13 cellular contexts compared by ENCODE assay signal in the genomic region with DNA sequence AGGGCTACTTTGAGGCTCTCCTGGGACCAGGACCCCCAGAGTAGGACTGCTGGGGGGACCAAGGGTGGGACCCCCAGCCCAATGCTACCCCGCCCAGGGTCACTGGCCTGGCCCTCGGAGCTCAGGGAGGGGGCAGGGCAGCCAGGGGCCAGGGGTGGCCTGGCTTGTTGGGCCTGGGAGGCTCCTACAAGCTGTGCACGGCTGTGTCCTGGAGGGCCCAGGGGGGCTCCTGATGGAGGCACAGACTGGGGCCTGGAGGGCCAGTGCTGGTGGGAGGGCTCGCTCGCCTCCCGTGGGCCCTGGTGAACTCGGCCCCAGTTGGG. TPM values are rescaled to one million over a fixed set of nuclear protein-coding genes. Genes with fewer than 3 reads are reported as not detected.
DNase-seq lines count a peak whose midpoint lies in the region; ATAC-seq and TF ChIP-seq lines count a peak whose summit lies in the region.
"Had no signal": no experiment of that assay in that cellular context is flagged by ENCODE, and none has a peak within 500 bp of the region (broad histone marks: within the 10 kb centered on the region; RNA-seq: fewer than 3 reads in every experiment).

No MANE protein-coding gene starts in this region.

- H3K27ac Mint-ChIP-seq in activated naive CD4-positive, alpha-beta T cell treated with anti-CD3 and anti-CD28 coated beads, Interleukin-2, amount 10 ng/mL, durations not matched to agents 7 days and 5 days = no peak overlapping the region
- no peak overlapping the region for H3K27ac Mint-ChIP-seq in activated naive CD4-positive, alpha-beta T cell treated with anti-CD3 and anti-CD28 coated beads, Interleukin-2, amount 50 U/mL, for 72 hours
- no peak overlapping the region for H3K27ac Mint-ChIP-seq in endothelial cell (ENCODE audit: unreplicated experiment)
- H3K27ac Mint-ChIP-seq in stimulated activated naive B cell treated with anti-CD40 and anti-IgM and Interleukin-4, amounts not matched to agents 10 μg/mL and 1 μg/mL and 100 μg/mL, for 72 hours = peak overlapping the region; percentile 62
- H3K27ac Mint-ChIP-seq: WTC11 had no signal

- peaks cover 92% of the 10 kb centered on the region for H3K27me3 Mint-ChIP-seq in activated naive CD4-positive, alpha-beta T cell treated with anti-CD3 and anti-CD28 coated beads, Interleukin-2, amount 10 ng/mL, durations not matched to agents 7 days and 5 days
- peaks cover 17% of the 10 kb centered on the region for H3K27me3 Mint-ChIP-seq in endothelial cell (ENCODE audit: unreplicated experiment)
- peaks cover 36 to 61% of the 10 kb centered on the region in 2 donors for H3K27me3 Mint-ChIP-seq in stimulated activated naive B cell treated with anti-CD40 and anti-IgM and Interleukin-4, amounts not matched to agents 10 μg/mL and 1 μg/mL and 100 μg/mL, for 72 hours

- no peak for ATAC-seq in activated naive CD4-positive, alpha-beta T cell treated with anti-CD3 and anti-CD28 coated beads, Interleukin-2, amount 50 U/mL, for 72 hours
- no peak for ATAC-seq in stimulated activated naive B cell treated with anti-CD40 and anti-IgM and Interleukin-4, amounts not matched to agents 10 μg/mL and 1 μg/mL and 100 μg/mL, for 72 hours (replicated peaks)
- ATAC-seq: upper lobe of right lung had no signal

- DNase-seq in activated naive CD4-positive, alpha-beta T cell treated with anti-CD3 and anti-CD28 coated beads, Interleukin-2, amount 10 ng/mL, durations not matched to agents 7 days and 5 days = peak; percentile 16
- no peak for DNase-seq in activated naive CD4-positive, alpha-beta T cell treated with anti-CD3 and anti-CD28 coated beads, Interleukin-2, amount 50 U/mL, for 72 hours (ENCODE audit: low spot score in 2 of 2)
- peak; percentile 4 for DNase-seq in endothelial cell (ENCODE audit: low spot score)
- DNase-seq in stimulated activated naive B cell treated with anti-CD40 and anti-IgM and Interleukin-4, amounts not matched to agents 10 μg/mL and 1 μg/mL and 100 μg/mL, for 72 hours = no peak
- no peak for DNase-seq in GM10248 (ENCODE audit: extremely low spot score)
- no peak for DNase-seq in NOMO-1 treated with DMSO at 0.1 percent for 48 hours (lab: John Stamatoyannopoulos, UW; ENCODE audit: unreplicated experiment)
- DNase-seq: GDM1; NCI-H187; stimulated activated CD4-positive, alpha-beta T cell treated with anti-CD3 and anti-CD28 coated beads, Interleukin-4, amount 100 ng/mL, for 4 hours had no signal

- peaks cover 1% of the 10 kb centered on the region for H3K9me3 Mint-ChIP-seq in activated naive CD4-positive, alpha-beta T cell treated with anti-CD3 and anti-CD28 coated beads, Interleukin-2, amount 10 ng/mL, durations not matched to agents 7 days and 5 days
- H3K9me3 Mint-ChIP-seq in activated naive CD4-positive, alpha-beta T cell treated with anti-CD3 and anti-CD28 coated beads, Interleukin-2, amount 50 U/mL, for 72 hours = peaks cover 0 to under 1% of the 10 kb centered on the region in 2 donors
- H3K9me3 Mint-ChIP-seq in endothelial cell (ENCODE audit: unreplicated experiment) = peaks cover 2% of the 10 kb centered on the region
- peaks cover 0 to under 1% of the 10 kb centered on the region in 2 donors for H3K9me3 Mint-ChIP-seq in stimulated activated naive B cell treated with anti-CD40 and anti-IgM and Interleukin-4, amounts not matched to agents 10 μg/mL and 1 μg/mL and 100 μg/mL, for 72 hours
- H3K9me3 Mint-ChIP-seq: CD8-positive, alpha-beta memory T cell had no signal

- H3K4me1 Mint-ChIP-seq in activated naive CD4-positive, alpha-beta T cell treated with anti-CD3 and anti-CD28 coated beads, Interleukin-2, amount 10 ng/mL, durations not matched to agents 7 days and 5 days = peaks cover 11% of the 10 kb centered on the region
- H3K4me1 Mint-ChIP-seq in endothelial cell (ENCODE audit: unreplicated experiment) = peaks cover 3% of the 10 kb centered on the region
- H3K4me1 Mint-ChIP-seq in stimulated activated naive B cell treated with anti-CD40 and anti-IgM and Interleukin-4, amounts not matched to agents 10 μg/mL and 1 μg/mL and 100 μg/mL, for 72 hours = peaks cover 9 to 22% of the 10 kb centered on the region in 2 donors

- H3K36me3 Mint-ChIP-seq in activated naive CD4-positive, alpha-beta T cell treated with anti-CD3 and anti-CD28 coated beads, Interleukin-2, amount 10 ng/mL, durations not matched to agents 7 days and 5 days = no peaks in the 10 kb centered on the region
- H3K36me3 Mint-ChIP-seq in activated naive CD4-positive, alpha-beta T cell treated with anti-CD3 and anti-CD28 coated beads, Interleukin-2, amount 50 U/mL, for 72 hours = peaks cover 0 to 4% of the 10 kb centered on the region in 2 donors
- H3K36me3 Mint-ChIP-seq in endothelial cell (ENCODE audit: low read depth, unreplicated experiment) = peaks cover 11% of the 10 kb centered on the region
- H3K36me3 Mint-ChIP-seq in stimulated activated naive B cell treated with anti-CD40 and anti-IgM and Interleukin-4, amounts not matched to agents 10 μg/mL and 1 μg/mL and 100 μg/mL, for 72 hours = no peaks in the 10 kb centered on the region
- H3K36me3 Mint-ChIP-seq: CD8-positive, alpha-beta memory T cell; WTC11 had no signal

- no peak overlapping the region for H3K4me3 Mint-ChIP-seq in activated naive CD4-positive, alpha-beta T cell treated with anti-CD3 and anti-CD28 coated beads, Interleukin-2, amount 10 ng/mL, durations not matched to agents 7 days and 5 days
- H3K4me3 Mint-ChIP-seq in endothelial cell (ENCODE audit: unreplicated experiment) = no peak overlapping the region
- no peak overlapping the region for H3K4me3 Mint-ChIP-seq in stimulated activated naive B cell treated with anti-CD40 and anti-IgM and Interleukin-4, amounts not matched to agents 10 μg/mL and 1 μg/mL and 100 μg/mL, for 72 hours

- POLR2A ChIA-PET in GM10248 (lab: Yijun Ruan, JAX) = no interaction called here

- TF ChIP-seq CTCF in endothelial cell (IDR thresholded peaks at IDR 0.05; ENCODE audit: unreplicated experiment) (no peak), GM10248 (IDR thresholded peaks at IDR 0.05; ENCODE audit: control extremely low read depth, extremely low read depth, low read depth, missing control alignments) (no peak)

- CTCF ChIA-PET in activated naive CD4-positive, alpha-beta T cell treated with anti-CD3 and anti-CD28 coated beads, Interleukin-2, amount 10 ng/mL, durations not matched to agents 7 days and 5 days (lab: Charles Lee) = interaction anchor here (1.4 kb wide), 2 partner anchors 13 to 125 kb away, joined by 3 to 5 read pairs; no protein-coding TSS in a partner anchor
- CTCF ChIA-PET in GM10248 (lab: Yijun Ruan, JAX) = interaction anchor here (0.6 to 2.1 kb wide), 8 partner anchors 13 to 62 kb away, joined by 3 to 7 read pairs (median 5); partner anchors contain the start of genes ISG15 and PERM1

RNA-seq across cellular contexts. Expression of gene HES4, which starts 2.2 kb away (rescaled TPM):
- total RNA-seq in activated naive CD4-positive, alpha-beta T cell treated with anti-CD3 and anti-CD28 coated beads, Interleukin-2, amount 50 U/mL, for 72 hours = 1 to 10 TPM; 3.2 to 4.4 TPM
- 144 TPM for total RNA-seq in endothelial cell (ENCODE audit: unreplicated experiment)

RNA-seq across cellular contexts. Expression of gene ISG15, which starts 15.6 kb away (rescaled TPM):
- 10 to 100 TPM; 91.6 to 97.5 TPM for total RNA-seq in activated naive CD4-positive, alpha-beta T cell treated with anti-CD3 and anti-CD28 coated beads, Interleukin-2, amount 50 U/mL, for 72 hours
- 33.3 TPM for total RNA-seq in endothelial cell (ENCODE audit: unreplicated experiment)

RNA-seq across cellular contexts. Expression of gene PERM1, which starts 15.8 kb away (rescaled TPM):
- total RNA-seq in activated naive CD4-positive, alpha-beta T cell treated with anti-CD3 and anti-CD28 coated beads, Interleukin-2, amount 50 U/mL, for 72 hours = not detected
- not detected for total RNA-seq in endothelial cell (ENCODE audit: unreplicated experiment)
- total RNA-seq: CD8-positive, alpha-beta memory T cell; NCI-H460; WTC11 had no signal

RNA-seq across cellular contexts. Expression of gene AGRN, which starts 22.2 kb away (rescaled TPM):
- total RNA-seq in activated naive CD4-positive, alpha-beta T cell treated with anti-CD3 and anti-CD28 coated beads, Interleukin-2, amount 50 U/mL, for 72 hours = 10 to 100 TPM; 44.5 to 79.9 TPM
- total RNA-seq in endothelial cell (ENCODE audit: unreplicated experiment) = 374 TPM

RNA-seq across cellular contexts. Expression of gene PLEKHN1, which starts 31.4 kb away (rescaled TPM):
- 1 to 10 TPM; 1.9 to 5.0 TPM for total RNA-seq in activated naive CD4-positive, alpha-beta T cell treated with anti-CD3 and anti-CD28 coated beads, Interleukin-2, amount 50 U/mL, for 72 hours
- total RNA-seq in endothelial cell (ENCODE audit: unreplicated experiment) = not detected

Comparison
In these comparisons a context has a peak if more than half of its experiments do, and no peak if none do; other contexts are left out.
1. DNase-seq: peak in activated naive CD4-positive, alpha-beta T cell treated with anti-CD3 and anti-CD28 coated beads, Interleukin-2, amount 10 ng/mL, durations not matched to agents 7 days and 5 days (single experiment) and endothelial cell (single experiment); none in activated naive CD4-positive, alpha-beta T cell treated with anti-CD3 and anti-CD28 coated beads, Interleukin-2, amount 50 U/mL, for 72 hours (0 of 2), stimulated activated naive B cell treated with anti-CD40 and anti-IgM and Interleukin-4, amounts not matched to agents 10 μg/mL and 1 μg/mL and 100 μg/mL, for 72 hours (single experiment), GM10248 (single experiment) and NOMO-1 treated with DMSO at 0.1 percent for 48 hours (single experiment).
2. RNA of gene HES4, which starts 2.2 kb away (total RNA-seq): 144 TPM in endothelial cell (single experiment); 3.2 to 4.4 TPM in activated naive CD4-positive, alpha-beta T cell treated with anti-CD3 and anti-CD28 coated beads, Interleukin-2, amount 50 U/mL, for 72 hours; every median in the first group is over 10 times any median in the second.